In genomic region chr2:224832207-224832606, GRCh38 we compare ENCODE assay signal across 16 cellular contexts.
DNase-seq lines count a peak whose midpoint lies in the region; ATAC-seq and TF ChIP-seq lines count a peak whose summit lies in the region.
"Had no signal": no experiment of that assay in that cellular context is flagged by ENCODE, and none has a peak within 500 bp of the region (broad histone marks: within the 10 kb centered on the region; RNA-seq: fewer than 3 reads in every experiment).

No MANE protein-coding gene starts in this region.

- ATAC-seq in activated naive CD8-positive, alpha-beta T cell treated with anti-CD3 and anti-CD28 coated beads, Interleukin-2, amount 50 U/mL, for 24 hours: no peak
- no peak for ATAC-seq in stimulated activated naive B cell treated with anti-CD40 and anti-IgM and Interleukin-4, amounts not matched to agents 10 μg/mL and 1 μg/mL and 100 μg/mL, for 72 hours (replicated peaks)
- ATAC-seq in GM18858 (IDR thresholded peaks at IDR 0.05; ENCODE audit: unreplicated experiment): no peak
- ATAC-seq: A549; CD8-positive, alpha-beta T cell; K562 had no signal

- H2AFZ ChIP-seq in SK-N-SH (ENCODE audit: low read depth): no peak overlapping the region
- H2AFZ ChIP-seq: GM23248 had no signal

- no peak overlapping the region for H3K4me2 ChIP-seq in SK-N-SH
- H3K4me2 ChIP-seq: A549 had no signal

- peak in 1 of 2 experiments; percentile 72; a peak in 1 of 4 replicates for TF ChIP-seq EP300 in SK-N-SH (IDR thresholded peaks at IDR 0.05; ENCODE audit: borderline replicate concordance in 1 of 2, low read depth in 1 of 2, low read length in 1 of 2)

- POLR2A ChIA-PET in SK-N-SH (lab: Yijun Ruan, JAX): no interaction called here

- no peak for TF ChIP-seq RAD21 in SK-N-SH (IDR thresholded peaks at IDR 0.05; ENCODE audit: low read length)

- no peak for TF ChIP-seq CTCF in SK-N-SH (IDR thresholded peaks at IDR 0.05)
- TF ChIP-seq CTCF in HFFc6 (IDR thresholded peaks at IDR 0.05): no peak

- H3K36me3 ChIP-seq in SK-N-SH (replicated peaks in 1 of 2; ENCODE audit: control insufficient read depth in 1 of 2, insufficient read depth in 2 of 2, low read length in 1 of 2): peaks cover 9 to 70% of the 10 kb centered on the region in 2 experiments
- H3K36me3 ChIP-seq: BE2C had no signal

- H3K4me1 ChIP-seq in SK-N-SH (ENCODE audit: control insufficient read depth in 1 of 2, insufficient read depth in 2 of 2, low read depth in 1 of 2, low read length in 1 of 2): peaks cover 4 to 8% of the 10 kb centered on the region in 2 experiments; a peak in 3 of 4 replicates
- H3K4me1 ChIP-seq: A549, BE2C had no signal

- H3K27me3 ChIP-seq in SK-N-SH (ENCODE audit: insufficient read depth): no peaks in the 10 kb centered on the region
- H3K27me3 ChIP-seq: BE2C had no signal

- no peak for DNase-seq in activated naive CD8-positive, alpha-beta T cell treated with anti-CD3 and anti-CD28 coated beads, Interleukin-2, amount 50 U/mL, for 24 hours
- no peak for DNase-seq in activated naive CD8-positive, alpha-beta T cell treated with anti-CD3 and anti-CD28 coated beads for 36 hours
- DNase-seq in HCEC 1CT: peak; percentile 35
- DNase-seq in SK-N-SH: peak; percentile 60
- DNase-seq in stimulated activated naive B cell treated with anti-CD40 and anti-IgM and Interleukin-4, amounts not matched to agents 10 μg/mL and 1 μg/mL and 100 μg/mL, for 72 hours: no peak
- no peak for DNase-seq in HFFc6
- DNase-seq: BE2C; CD8-positive, alpha-beta T cell; COR-L47; DMS153; DMS79 treated with DMSO at 0.1 percent for 48 hours; GF-D8; GM23248 had no signal

- no peaks in the 10 kb centered on the region for H4K20me1 ChIP-seq in SK-N-SH (ENCODE audit: insufficient read depth)

- peak overlapping the region; percentile 5 for H3K27ac Mint-ChIP-seq in activated naive CD8-positive, alpha-beta T cell treated with anti-CD3 and anti-CD28 coated beads, Interleukin-2, amount 50 U/mL, for 24 hours
- H3K27ac Mint-ChIP-seq in activated naive CD8-positive, alpha-beta T cell treated with anti-CD3 and anti-CD28 coated beads for 36 hours: no peak overlapping the region
- H3K27ac Mint-ChIP-seq in stimulated activated naive B cell treated with anti-CD40 and anti-IgM and Interleukin-4, amounts not matched to agents 10 μg/mL and 1 μg/mL and 100 μg/mL, for 72 hours: peak overlapping the region; percentile 27
- H3K27ac Mint-ChIP-seq in HFFc6: no peak overlapping the region

- no peaks in the 10 kb centered on the region for H3K79me2 ChIP-seq in SK-N-SH (ENCODE audit: insufficient read depth)

- H3K27ac ChIP-seq in SK-N-SH (ENCODE audit: low read depth in 2 of 2, low read length in 1 of 2): peak overlapping the region in 1 of 2 experiments; percentile 39; a peak in 2 of 4 replicates
- H3K27ac ChIP-seq: A549, GM23248 had no signal

- CTCF ChIA-PET in SK-N-SH (lab: Yijun Ruan, JAX): interaction anchor here (1.3 to 1.5 kb wide), 2 partner anchors 56 to 169 kb away, joined by 4 to 5 read pairs; no protein-coding TSS in a partner anchor

- 57% methylated on average over 3 of the region's 3 CpGs for WGBS in SK-N-SH (ENCODE audit: low lambda C conversion rate)

- no peak overlapping the region for H3K9ac ChIP-seq in SK-N-SH
- H3K9ac ChIP-seq: GM23248 had no signal

- H3K9me2 ChIP-seq in SK-N-SH: no peaks in the 10 kb centered on the region

- no peaks in the 10 kb centered on the region for H3K9me3 Mint-ChIP-seq in activated naive CD8-positive, alpha-beta T cell treated with anti-CD3 and anti-CD28 coated beads, Interleukin-2, amount 50 U/mL, for 24 hours
- no peaks in the 10 kb centered on the region for H3K9me3 Mint-ChIP-seq in activated naive CD8-positive, alpha-beta T cell treated with anti-CD3 and anti-CD28 coated beads for 36 hours
- H3K9me3 Mint-ChIP-seq in stimulated activated naive B cell treated with anti-CD40 and anti-IgM and Interleukin-4, amounts not matched to agents 10 μg/mL and 1 μg/mL and 100 μg/mL, for 72 hours: no peaks in the 10 kb centered on the region
- no peaks in the 10 kb centered on the region for H3K9me3 Mint-ChIP-seq in HFFc6
- H3K9me3 Mint-ChIP-seq: CD8-positive, alpha-beta T cell had no signal

- H3K4me3 ChIP-seq in SK-N-SH (ENCODE audit: low read depth in 2 of 2, low read length in 1 of 2): no peak overlapping the region
- H3K4me3 ChIP-seq: A549, GM23248, K562 had no signal

- H3K36me3 Mint-ChIP-seq in activated naive CD8-positive, alpha-beta T cell treated with anti-CD3 and anti-CD28 coated beads, Interleukin-2, amount 50 U/mL, for 24 hours (ENCODE audit: low read depth): peaks cover 75% of the 10 kb centered on the region
- H3K36me3 Mint-ChIP-seq in activated naive CD8-positive, alpha-beta T cell treated with anti-CD3 and anti-CD28 coated beads for 36 hours: peaks cover 47% of the 10 kb centered on the region
- H3K36me3 Mint-ChIP-seq in stimulated activated naive B cell treated with anti-CD40 and anti-IgM and Interleukin-4, amounts not matched to agents 10 μg/mL and 1 μg/mL and 100 μg/mL, for 72 hours: peaks cover 60 to 74% of the 10 kb centered on the region in 2 donors
- H3K36me3 Mint-ChIP-seq in HFFc6 (ENCODE audit: low read depth): peaks cover 83% of the 10 kb centered on the region

- no peaks in the 10 kb centered on the region for H3K27me3 Mint-ChIP-seq in activated naive CD8-positive, alpha-beta T cell treated with anti-CD3 and anti-CD28 coated beads, Interleukin-2, amount 50 U/mL, for 24 hours
- no peaks in the 10 kb centered on the region for H3K27me3 Mint-ChIP-seq in activated naive CD8-positive, alpha-beta T cell treated with anti-CD3 and anti-CD28 coated beads for 36 hours
- no peaks in the 10 kb centered on the region for H3K27me3 Mint-ChIP-seq in stimulated activated naive B cell treated with anti-CD40 and anti-IgM and Interleukin-4, amounts not matched to agents 10 μg/mL and 1 μg/mL and 100 μg/mL, for 72 hours
- peaks cover 9% of the 10 kb centered on the region for H3K27me3 Mint-ChIP-seq in HFFc6 (ENCODE audit: insufficient read depth)

- no peaks in the 10 kb centered on the region for H3K4me1 Mint-ChIP-seq in activated naive CD8-positive, alpha-beta T cell treated with anti-CD3 and anti-CD28 coated beads, Interleukin-2, amount 50 U/mL, for 24 hours
- H3K4me1 Mint-ChIP-seq in activated naive CD8-positive, alpha-beta T cell treated with anti-CD3 and anti-CD28 coated beads for 36 hours: no peaks in the 10 kb centered on the region
- peaks cover 0 to 3% of the 10 kb centered on the region in 2 donors for H3K4me1 Mint-ChIP-seq in stimulated activated naive B cell treated with anti-CD40 and anti-IgM and Interleukin-4, amounts not matched to agents 10 μg/mL and 1 μg/mL and 100 μg/mL, for 72 hours
- H3K4me1 Mint-ChIP-seq in HFFc6 (ENCODE audit: low read depth): peaks cover 47% of the 10 kb centered on the region

- peaks cover 13% of the 10 kb centered on the region for H3F3A ChIP-seq in SK-N-SH (replicated peaks; ENCODE audit: insufficient read depth)

- no peak overlapping the region for H3K4me3 Mint-ChIP-seq in activated naive CD8-positive, alpha-beta T cell treated with anti-CD3 and anti-CD28 coated beads, Interleukin-2, amount 50 U/mL, for 24 hours
- H3K4me3 Mint-ChIP-seq in activated naive CD8-positive, alpha-beta T cell treated with anti-CD3 and anti-CD28 coated beads for 36 hours: no peak overlapping the region
- no peak overlapping the region for H3K4me3 Mint-ChIP-seq in stimulated activated naive B cell treated with anti-CD40 and anti-IgM and Interleukin-4, amounts not matched to agents 10 μg/mL and 1 μg/mL and 100 μg/mL, for 72 hours
- H3K4me3 Mint-ChIP-seq in HFFc6: no peak overlapping the region
- H3K4me3 Mint-ChIP-seq: CD8-positive, alpha-beta T cell had no signal

- no peaks in the 10 kb centered on the region for H3K9me3 ChIP-seq in SK-N-SH
- H3K9me3 ChIP-seq: A549, BE2C had no signal

TF ChIP-seq in SK-N-SH, 30 proteins besides CTCF, POLR2A, EP300 and RAD21 (continues in another document):
- TF ChIP-seq TAF1 (IDR thresholded peaks at IDR 0.05; ENCODE audit: borderline replicate concordance, low read depth, low read length): no peak
- peak; percentile 33; the same call in 1 of the 2 replicates for TF ChIP-seq MXI1 (IDR thresholded peaks at IDR 0.05; ENCODE audit: low read depth, low read length)
- no peak for TF ChIP-seq NFIC (IDR thresholded peaks at IDR 0.05; ENCODE audit: borderline replicate concordance)
- no peak for TF ChIP-seq NRF1 (IDR thresholded peaks at IDR 0.05; ENCODE audit: low read depth, low read length)
- peak; percentile 97 for TF ChIP-seq RCOR1 (IDR thresholded peaks at IDR 0.05; ENCODE audit: low read length)
- no peak for TF ChIP-seq USF1 (IDR thresholded peaks at IDR 0.05; ENCODE audit: borderline replicate concordance, low read depth)
- no peak for TF ChIP-seq ZBTB33 (IDR thresholded peaks at IDR 0.05; ENCODE audit: borderline replicate concordance, low read depth)
- TF ChIP-seq CHD2 (IDR thresholded peaks at IDR 0.05; ENCODE audit: low read length, partially characterized antibody): no peak
- TF ChIP-seq GATA2 (CRISPR knock-in tag; IDR thresholded peaks at IDR 0.05): peak; percentile 67; the same call in 1 of the 2 replicates
- TF ChIP-seq SIN3A (IDR thresholded peaks at IDR 0.05; ENCODE audit: borderline replicate concordance, low read depth, low read length): no peak
- TF ChIP-seq FOXJ3 (CRISPR knock-in tag; IDR thresholded peaks at IDR 0.05): no peak

Comparison
In these comparisons a context has a peak if more than half of its experiments do, and no peak if none do; other contexts are left out.
1. H3K27ac Mint-ChIP-seq: peak in activated naive CD8-positive, alpha-beta T cell treated with anti-CD3 and anti-CD28 coated beads, Interleukin-2, amount 50 U/mL, for 24 hours (single experiment) and stimulated activated naive B cell treated with anti-CD40 and anti-IgM and Interleukin-4, amounts not matched to agents 10 μg/mL and 1 μg/mL and 100 μg/mL, for 72 hours (single experiment); none in activated naive CD8-positive, alpha-beta T cell treated with anti-CD3 and anti-CD28 coated beads for 36 hours (single experiment) and HFFc6 (single experiment).
2. DNase-seq: peak in HCEC 1CT (single experiment) and SK-N-SH (single experiment); none in activated naive CD8-positive, alpha-beta T cell treated with anti-CD3 and anti-CD28 coated beads, Interleukin-2, amount 50 U/mL, for 24 hours (single experiment), activated naive CD8-positive, alpha-beta T cell treated with anti-CD3 and anti-CD28 coated beads for 36 hours (single experiment), stimulated activated naive B cell treated with anti-CD40 and anti-IgM and Interleukin-4, amounts not matched to agents 10 μg/mL and 1 μg/mL and 100 μg/mL, for 72 hours (single experiment) and HFFc6 (single experiment).